In the genomic region with DNA sequence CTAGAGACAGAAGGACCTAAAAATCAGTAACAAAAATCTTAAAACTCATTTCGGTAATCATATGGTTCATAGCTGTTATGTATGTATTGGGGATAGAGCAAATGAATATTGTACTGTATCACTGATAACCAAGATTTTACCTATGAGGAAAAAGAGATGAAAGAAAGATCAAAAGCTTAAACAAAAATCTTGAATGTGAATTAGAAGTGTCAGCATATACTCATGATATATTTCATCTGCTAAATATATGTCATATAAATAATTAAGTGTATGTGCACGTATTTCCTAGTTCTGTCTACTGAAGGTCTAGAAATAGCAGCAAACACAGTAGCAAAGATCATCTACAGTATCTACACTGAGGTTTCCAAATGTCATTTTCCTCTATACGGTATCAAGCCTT, we compare ENCODE assay signal across 19 cellular contexts.
A peak's percentile ranks its signal among the peaks of the same experiment; 100 is the strongest.
DNase-seq lines count a peak whose midpoint lies in the region; ATAC-seq, FAIRE-seq and TF ChIP-seq lines count a peak whose summit lies in the region.
"Had no signal": no experiment of that assay in that cellular context is flagged by ENCODE, and none has a peak within 500 bp of the region (broad histone marks: within the 10 kb centered on the region; RNA-seq: fewer than 3 reads in every experiment).

No MANE protein-coding gene starts in this region.

- H3K4me1 Mint-ChIP-seq in chondrocyte (ENCODE audit: low read depth), result peaks cover 38% of the 10 kb centered on the region
- H3K4me1 Mint-ChIP-seq: CD14-positive monocyte; CD4-positive, alpha-beta memory T cell had no signal

- peak; percentile 24 for FAIRE-seq in GM18507 (lab: Jason Lieb, UNC)
- FAIRE-seq: A204.1, G401.6, GM12891 had no signal

- H3K4me3 Mint-ChIP-seq in chondrocyte (ENCODE audit: unreplicated experiment), result no peak overlapping the region
- H3K4me3 Mint-ChIP-seq: CD14-positive monocyte; CD4-positive, alpha-beta memory T cell; CD4-positive, CD25-positive, alpha-beta regulatory T cell; CD8-positive, alpha-beta memory T cell had no signal

- TF ChIP-seq CTCF in chondrocyte (IDR thresholded peaks at IDR 0.05), result no peak

- DNase-seq in GM18507 (ENCODE audit: extremely low spot score, insufficient read length, low read depth) (no peak), chondrocyte (ENCODE audit: low spot score) (no peak), superior temporal gyrus (ENCODE audit: extremely low spot score) (no peak)
- DNase-seq: 8988T; ACHN; BE2C; C1 segment of cervical spinal cord; CD4-positive, alpha-beta memory T cell; CD4-positive, CD25-positive, alpha-beta regulatory T cell; CD8-positive, alpha-beta memory T cell; COR-L47; DMS79 treated with DMSO at 0.1 percent for 48 hours; GF-D8 had no signal

- H3K27ac Mint-ChIP-seq in chondrocyte (ENCODE audit: unreplicated experiment), result peak overlapping the region; percentile 30
- H3K27ac Mint-ChIP-seq: CD14-positive monocyte; CD4-positive, alpha-beta memory T cell; CD4-positive, CD25-positive, alpha-beta regulatory T cell; CD8-positive, alpha-beta memory T cell had no signal

- no peak for ATAC-seq in HG02763 (IDR thresholded peaks at IDR 0.05; ENCODE audit: unreplicated experiment)
- no peak for ATAC-seq in HG02970 (IDR thresholded peaks at IDR 0.05; ENCODE audit: low FRiP score, unreplicated experiment)

- peaks cover 6% of the 10 kb centered on the region for H3K36me3 Mint-ChIP-seq in chondrocyte (ENCODE audit: low read depth)

- no peaks in the 10 kb centered on the region for H3K27me3 Mint-ChIP-seq in chondrocyte (ENCODE audit: low read depth)
- H3K27me3 Mint-ChIP-seq: CD4-positive, alpha-beta memory T cell; CD4-positive, CD25-positive, alpha-beta regulatory T cell; CD8-positive, alpha-beta memory T cell had no signal

- H3K9me3 Mint-ChIP-seq in chondrocyte (ENCODE audit: low read depth), result no peaks in the 10 kb centered on the region
